8 cellular contexts compared by ENCODE assay signal in the genomic region with DNA sequence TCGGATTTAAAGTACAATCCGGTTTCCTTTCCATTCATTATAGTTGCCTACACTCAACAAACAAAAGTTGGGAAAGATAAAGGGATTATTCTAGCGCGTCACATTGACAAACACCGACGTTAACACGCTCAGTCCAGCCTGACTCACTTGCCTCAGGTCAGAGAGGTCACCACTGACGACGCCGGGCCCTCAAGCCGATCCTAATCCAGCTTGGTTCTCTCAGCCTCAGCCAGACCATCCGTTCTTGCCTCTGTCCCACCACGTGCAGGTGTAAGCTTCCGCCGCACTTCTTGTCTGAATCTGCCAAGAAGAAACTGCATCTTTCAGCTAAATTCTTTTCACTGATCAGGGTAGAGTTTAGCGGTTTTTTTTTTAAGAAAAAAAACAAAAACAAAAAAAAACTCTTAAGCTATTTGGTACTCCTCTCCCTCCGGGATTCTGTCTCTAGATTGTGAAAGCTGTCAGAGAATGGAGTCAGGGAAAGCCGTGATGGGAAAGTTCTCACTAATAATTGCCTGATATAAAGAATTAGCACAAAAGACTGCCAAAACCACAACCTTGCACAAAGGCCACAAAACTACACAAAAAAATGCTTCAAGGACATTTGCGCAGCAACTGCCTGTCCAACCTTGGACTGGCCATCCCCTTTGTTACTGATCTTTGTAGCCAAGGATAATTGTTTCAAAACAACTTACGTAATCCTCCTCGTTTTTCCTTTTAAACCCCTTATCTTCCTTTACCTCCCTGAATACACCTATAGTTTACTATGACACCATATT. TPM values are rescaled to one million over a fixed set of nuclear protein-coding genes. Genes with fewer than 3 reads are reported as not detected.
A peak's percentile ranks its signal among the peaks of the same experiment; 100 is the strongest.
DNase-seq lines count a peak whose midpoint lies in the region; ATAC-seq and TF ChIP-seq lines count a peak whose summit lies in the region.

No MANE protein-coding gene starts in this region.

- no peaks in the 10 kb centered on the region for H3K27me3 Mint-ChIP-seq in activated B cell treated with CpG ODN at 0.5 μM for 24 hours
- no peaks in the 10 kb centered on the region for H3K27me3 Mint-ChIP-seq in naive B cell

- H3K36me3 ChIP-seq in BJ (ENCODE audit: control insufficient read depth, insufficient read depth, low read length) (no peaks in the 10 kb centered on the region), HUES48 (ENCODE audit: control insufficient read depth, insufficient read depth, low read length) (no peaks in the 10 kb centered on the region; the same call in 1 of the 2 replicates), transverse colon (no peaks in the 10 kb centered on the region)

- WGBS in transverse colon (ENCODE audit: low coverage in 1 of 2), 2 donors, result 36 to 75% methylated on average over 5 to 21 of the region's 21 CpGs

- TF ChIP-seq EP300 in transverse colon (IDR thresholded peaks at IDR 0.05; ENCODE audit: low read depth), result no peak

- H3K27ac Mint-ChIP-seq in activated B cell treated with CpG ODN at 0.5 μM for 24 hours (peak overlapping the region; percentile 86), naive B cell (peak overlapping the region in 5 of 6 donors; percentile 64 to 93 (median 86))

- POLR2A ChIA-PET in BJ (lab: Charles Lee) (interaction anchor here (0.6 kb wide), 1 partner anchor 13 kb away, joined by 3 read pairs; no protein-coding TSS in a partner anchor), activated B cell treated with CpG ODN at 0.5 μM for 24 hours (lab: Charles Lee) (interaction anchor here (0.6 to 5.9 kb wide), 5 partner anchors 16 to 829 kb away, joined by 4 to 64 read pairs (median 7); a partner anchor contains a TSS)

- H3K4me1 Mint-ChIP-seq in activated B cell treated with CpG ODN at 0.5 μM for 24 hours (peaks cover 26% of the 10 kb centered on the region), naive B cell (peaks cover 16 to 22% (median 18%) of the 10 kb centered on the region in 3 donors)

- CTCF ChIA-PET in BJ (lab: Yijun Ruan, JAX), result interaction anchor here (0.6 to 0.7 kb wide), 3 partner anchors 71 to 805 kb away, joined by 3 read pairs; no protein-coding TSS in a partner anchor
- CTCF ChIA-PET in activated B cell treated with CpG ODN at 0.5 μM for 24 hours (lab: Charles Lee), result interaction anchor here (1.4 kb wide), 1 partner anchor 15 kb away, joined by 3 read pairs; no protein-coding TSS in a partner anchor

- H3K27ac ChIP-seq in HUES48 (ENCODE audit: low read depth, low read length), result peak overlapping the region; percentile 97
- peak overlapping the region; percentile 88 to 94 (median 92) for H3K27ac ChIP-seq in transverse colon

- peak overlapping the region; percentile 68 for H3K4me3 ChIP-seq in BJ (ENCODE audit: low read depth, low read length)
- H3K4me3 ChIP-seq in HUES48 (ENCODE audit: low read depth, low read length), result peak overlapping the region; percentile 82
- peak overlapping the region; percentile 52 to 71 (median 65) for H3K4me3 ChIP-seq in transverse colon

- no peak for DNase-seq in BJ (ENCODE audit: low read depth)
- no peak for DNase-seq in activated B cell treated with CpG ODN at 0.5 μM for 24 hours
- peak; percentile 60 for DNase-seq in fibroblast of gingiva (ENCODE audit: low read depth)
- DNase-seq in naive B cell, result no peak
- DNase-seq in transverse colon, result peak; percentile 57
- DNase-seq in DMS 273 treated with DMSO at 0.1 percent for 48 hours (lab: John Stamatoyannopoulos, UW), result no peak

- TF ChIP-seq CTCF in BJ (IDR thresholded peaks at IDR 0.05; ENCODE audit: insufficient read depth, low read depth, low read length), result no peak
- TF ChIP-seq CTCF in activated B cell treated with CpG ODN at 0.5 μM for 24 hours (IDR thresholded peaks at IDR 0.05), result no peak
- no peak for TF ChIP-seq CTCF in transverse colon (IDR thresholded peaks at IDR 0.05)

- peak; percentile 1 for TF ChIP-seq POLR2A in transverse colon (IDR thresholded peaks at IDR 0.05)

- H3K9me3 Mint-ChIP-seq in activated B cell treated with CpG ODN at 0.5 μM for 24 hours (no peaks in the 10 kb centered on the region), naive B cell (no peaks in the 10 kb centered on the region)

- H3K9ac ChIP-seq in HUES48 (ENCODE audit: low read depth, low read length), result peak overlapping the region; percentile 90

- H3K4me1 ChIP-seq in HUES48 (ENCODE audit: control insufficient read depth, insufficient read depth, low read length), result peaks cover 17% of the 10 kb centered on the region
- H3K4me1 ChIP-seq in transverse colon, result peaks cover 10 to 28% (median 14%) of the 10 kb centered on the region in 4 donors

- H3K9me3 ChIP-seq in HUES48 (ENCODE audit: control insufficient read depth, insufficient read depth, low read length) (no peaks in the 10 kb centered on the region), transverse colon (no peaks in the 10 kb centered on the region)

- ATAC-seq in activated B cell treated with CpG ODN at 0.5 μM for 24 hours (ENCODE audit: low read depth), result no peak
- no peak for ATAC-seq in naive B cell (ENCODE audit: low read depth in 2 of 2)
- ATAC-seq in GM19035 (IDR thresholded peaks at IDR 0.05; ENCODE audit: unreplicated experiment), result no peak

- H3K27me3 ChIP-seq in BJ (ENCODE audit: control insufficient read depth, insufficient read depth, low read length) (no peaks in the 10 kb centered on the region), HUES48 (ENCODE audit: control insufficient read depth, insufficient read depth, low read length) (peaks cover 7% of the 10 kb centered on the region; the same call in 1 of the 2 replicates), transverse colon (no peaks in the 10 kb centered on the region)

- in situ Hi-C loops in transverse colon (cut with MboI; ENCODE audit: low pct_ligation_motif_present in 1 of 4, low pct_unique_long_range_greater_than_20kb in 1 of 4, low sequenced_read_pairs in 3 of 4), result no loop called here

- H3K4me3 Mint-ChIP-seq in activated B cell treated with CpG ODN at 0.5 μM for 24 hours, result peak overlapping the region; percentile 86
- peak overlapping the region; percentile 58 to 93 (median 86) for H3K4me3 Mint-ChIP-seq in naive B cell

- H3K36me3 Mint-ChIP-seq in activated B cell treated with CpG ODN at 0.5 μM for 24 hours (ENCODE audit: low read depth), result peaks cover 3% of the 10 kb centered on the region
- H3K36me3 Mint-ChIP-seq in naive B cell, result no peaks in the 10 kb centered on the region

- intact Hi-C loops in activated B cell treated with CpG ODN at 0.5 μM for 24 hours (cut with micrococcal nuclease) (no loop called here), transverse colon (cut with DNase I; ENCODE audit: low total_unique reads) (no loop called here)

RNA-seq across cellular contexts. Expression of a gene that starts 1.2 kb away (rescaled TPM):
- polyA plus RNA-seq in BJ (2011; rRNA removed) (9.8 and 20.4 TPM in 2 replicates), naive B cell (ENCODE audit: low read depth in 6 of 6) (10 to 100 TPM; 12.9 to 22.9 (median 17.6) TPM)
- 5.0 and 6.9 TPM in 2 replicates for polyA minus RNA-seq in BJ (2011; rRNA and poly(A)+ RNA removed)
- total RNA-seq in activated B cell treated with CpG ODN at 0.5 μM for 24 hours (35.1 and 36.6 TPM in 2 replicates), transverse colon (10 to 100 TPM; 21.3 to 49.9 (median 25.3) TPM)

RNA-seq across cellular contexts. Expression of a gene that starts 23.5 kb away (rescaled TPM):
- polyA plus RNA-seq in BJ (2011; rRNA removed), result 13.2 and 21.4 TPM in 2 replicates
- polyA minus RNA-seq in BJ (2011; rRNA and poly(A)+ RNA removed), result 7.3 and 7.9 TPM in 2 replicates
- 21.7 and 24.8 TPM in 2 replicates for total RNA-seq in activated B cell treated with CpG ODN at 0.5 μM for 24 hours
- polyA plus RNA-seq in naive B cell (ENCODE audit: low read depth in 6 of 6), result 10 to 100 TPM in 2 of 6 donors, 1 to 10 TPM in 4; 8.2 to 12.1 (median 9.2) TPM
- total RNA-seq in transverse colon, result 10 to 100 TPM; 20.5 to 45.2 (median 40.5) TPM

RNA-seq across cellular contexts. Expression of a gene that starts 23.6 kb away (rescaled TPM):
- polyA plus RNA-seq in BJ (2011; rRNA removed) (22.9 and 28.7 TPM in 2 replicates), naive B cell (ENCODE audit: low read depth in 6 of 6) (10 to 100 TPM in 5 of 6 donors, 1 to 10 TPM in 1; 9.9 to 17.8 (median 15.2) TPM)
- polyA minus RNA-seq in BJ (2011; rRNA and poly(A)+ RNA removed), result 20.0 and 23.1 TPM in 2 replicates
- total RNA-seq in activated B cell treated with CpG ODN at 0.5 μM for 24 hours (36.8 and 49.1 TPM in 2 replicates), transverse colon (10 to 100 TPM; 44.9 to 75.0 (median 57.0) TPM)

RNA-seq across cellular contexts. Expression of a gene that starts 25.9 kb away (rescaled TPM):
- polyA plus RNA-seq in BJ (2011; rRNA removed), result 0.31 and 0.32 TPM in 2 replicates
- polyA minus RNA-seq in BJ (2011; rRNA and poly(A)+ RNA removed), result 0.41 TPM in 1 of 2 replicates, not detected in the other
- 3.7 and 4.4 TPM in 2 replicates for total RNA-seq in activated B cell treated with CpG ODN at 0.5 μM for 24 hours
- polyA plus RNA-seq in naive B cell (ENCODE audit: low read depth in 6 of 6), result under 1 TPM in 5 of 6 donors, not detected in 1; 0.56 to 0.98 (median 0.57) TPM
- total RNA-seq in transverse colon, result 1 to 10 TPM; 3.3 to 7.5 (median 4.4) TPM

RNA-seq across cellular contexts. Expression of a gene that starts 26.0 kb away (rescaled TPM):
- 21.5 and 31.8 TPM in 2 replicates for polyA plus RNA-seq in BJ (2011; rRNA removed)
- polyA minus RNA-seq in BJ (2011; rRNA and poly(A)+ RNA removed), result 11.5 and 14.7 TPM in 2 replicates
- 33.5 and 45.4 TPM in 2 replicates for total RNA-seq in activated B cell treated with CpG ODN at 0.5 μM for 24 hours
- 10 to 100 TPM in 4 of 6 donors, 1 to 10 TPM in 2; 8.2 to 19.4 (median 12.9) TPM for polyA plus RNA-seq in naive B cell (ENCODE audit: low read depth in 6 of 6)
- total RNA-seq in transverse colon, result 10 to 100 TPM; 15.7 to 29.5 (median 20.8) TPM

Comparison
In these comparisons a context has a peak if more than half of its experiments do, and no peak if none do; other contexts are left out.
1. DNase-seq: peak in fibroblast of gingiva (single experiment) and transverse colon (single experiment); none in BJ (single experiment), activated B cell treated with CpG ODN at 0.5 μM for 24 hours (single experiment), naive B cell (single experiment) and DMS 273 treated with DMSO at 0.1 percent for 48 hours (single experiment).
2. Peak in every context shown above with its lines, with median percentiles within 50 percentile points of each other: H3K4me3 ChIP-seq.